In the genomic region with DNA sequence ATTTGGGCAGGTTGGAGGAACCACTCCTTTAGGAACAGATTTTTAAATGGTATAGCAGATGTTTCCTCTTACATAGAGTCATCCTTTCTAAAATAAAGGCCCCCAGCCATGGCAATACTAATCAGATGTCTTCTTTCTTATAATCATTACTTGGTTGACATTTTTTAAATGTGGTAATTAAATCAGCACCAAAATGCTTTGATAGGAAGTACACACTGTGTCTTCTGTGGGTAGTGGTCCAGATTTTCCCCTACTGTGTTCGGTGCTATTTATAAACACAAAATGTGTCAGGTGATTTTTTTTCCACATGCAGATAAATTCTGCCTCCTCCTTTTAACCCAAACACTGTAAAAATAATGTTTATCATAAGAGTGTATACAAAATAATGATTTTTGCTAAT, we compare ENCODE assay signal across 29 cellular contexts.
"Had no signal": no experiment of that assay in that cellular context is flagged by ENCODE, and none has a peak within 500 bp of the region (broad histone marks: within the 10 kb centered on the region; RNA-seq: fewer than 3 reads in every experiment).

No MANE protein-coding gene starts in this region.

- ATAC-seq: activated CD4-positive, alpha-beta T cell treated with anti-CD3 and anti-CD28 coated beads for 36 hours; activated CD4-positive, CD25-positive, alpha-beta regulatory T cell treated with anti-CD3 and anti-CD28 coated beads, Interleukin-2, amount 50 U/mL, for 24 hours; activated CD8-positive, alpha-beta T cell treated with anti-CD3 and anti-CD28 coated beads, Interleukin-2, amount 10 ng/mL, durations not matched to agents 7 days and 5 days; body of pancreas; WTC11 had no signal

- H3K4me1 ChIP-seq: breast epithelium, SJCRH30 had no signal

- H3K4me3 ChIP-seq: body of pancreas, breast epithelium, PC-9, SJCRH30, SK-N-MC had no signal

- H3K27ac ChIP-seq: body of pancreas, breast epithelium, PC-9, SJCRH30, SK-N-MC had no signal

- DNase-seq: activated CD4-positive, alpha-beta T cell treated with anti-CD3 and anti-CD28 coated beads for 36 hours; activated CD4-positive, alpha-beta T cell treated with anti-CD3 and anti-CD28 coated beads, Interleukin-2, amount 10 ng/mL, durations not matched to agents 7 days and 5 days; activated CD4-positive, alpha-beta T cell treated with anti-CD3 and anti-CD28 coated beads, Interleukin-2, amount 50 U/mL, for 48 hours; activated CD8-positive, alpha-beta T cell treated with anti-CD3 and anti-CD28 coated beads, Interleukin-2, amount 10 ng/mL, durations not matched to agents 7 days and 5 days; activated gamma-delta T cell; activated naive CD4-positive, alpha-beta T cell treated with Interleukin-2 at 50 U/mL for 16 hours; activated naive CD8-positive, alpha-beta T cell treated with anti-CD3 and anti-CD28 coated beads, Interleukin-2, amount 10 ng/mL, durations not matched to agents 7 days and 5 days; activated T-cell treated with anti-CD3 and anti-CD28 coated beads, Interleukin-2, amount 50 U/mL, for 24 hours; amygdala; body of pancreas; KG1; NCI-H1092 treated with DMSO at 0.1 percent for 48 hours; NCI-H1417; NCI-H146; NCI-H187; NCI-H2029 treated with DMSO at 0.1 percent for 48 hours; NCI-H2107; NCI-H226; NCI-H446 treated with DMSO at 0.1 percent for 48 hours; NCI-H524 treated with DMSO at 0.1 percent for 48 hours; NCI-H748 treated with DMSO at 0.1 percent for 48 hours; PC-9; Right ventricle myocardium superior; SJCRH30; T1000 had no signal

- H3K36me3 ChIP-seq: breast epithelium, SJCRH30 had no signal

- H3K4me2 ChIP-seq: PC-9 had no signal

- H2AFZ ChIP-seq: PC-9 had no signal

- H3K27me3 ChIP-seq: body of pancreas, breast epithelium, SJCRH30 had no signal
